ENCODE assay signal across 20 cellular contexts in the genomic region with DNA sequence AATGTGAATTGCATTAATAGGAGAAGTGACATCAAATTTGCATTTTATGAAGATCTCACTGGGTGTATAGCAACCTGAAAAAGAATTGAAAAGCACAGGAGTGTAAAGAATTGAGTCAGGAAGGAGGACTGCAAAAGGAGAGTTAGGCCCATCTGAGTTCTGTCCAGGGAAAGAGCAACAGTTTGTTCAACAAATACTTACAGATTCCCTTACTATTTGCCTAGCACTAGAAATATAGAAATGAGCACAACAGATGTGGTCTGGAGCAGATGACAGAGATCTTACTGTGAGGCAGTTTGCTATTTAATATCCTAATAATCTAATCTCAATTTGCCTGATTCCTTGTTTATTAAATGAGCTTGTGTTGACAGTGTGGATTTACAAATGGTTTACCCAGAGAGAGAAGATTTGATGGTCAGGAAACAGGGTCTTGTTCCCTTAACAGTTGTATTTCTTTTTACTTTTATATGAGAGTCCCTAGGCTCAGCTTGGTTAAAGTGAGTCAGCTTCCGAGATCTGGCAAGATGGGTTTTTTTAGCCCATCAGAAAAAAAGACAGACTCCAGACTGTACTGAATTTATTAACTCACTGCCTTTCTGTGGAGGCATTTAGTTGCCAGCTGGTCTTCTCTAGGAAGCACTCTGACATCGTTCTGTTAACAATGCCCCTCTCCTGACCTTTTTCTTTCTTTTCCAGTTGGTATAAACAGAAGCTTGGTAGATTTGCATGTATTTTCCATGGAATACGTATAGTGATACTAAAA.
DNase-seq lines count a peak whose midpoint lies in the region; ATAC-seq, FAIRE-seq and TF ChIP-seq lines count a peak whose summit lies in the region.
"Had no signal": no experiment of that assay in that cellular context is flagged by ENCODE, and none has a peak within 500 bp of the region (broad histone marks: within the 10 kb centered on the region; RNA-seq: fewer than 3 reads in every experiment).

No MANE protein-coding gene starts in this region.

- POLR2A ChIA-PET in HepG2 (lab: Yijun Ruan, JAX) = interaction anchor here (1.6 to 1.7 kb wide), 2 partner anchors 8 to 40 kb away, joined by 6 read pairs; no protein-coding TSS in a partner anchor

- TF ChIP-seq POLR2A in HepG2 (IDR thresholded peaks at IDR 0.05; ENCODE audit: insufficient read depth in 1 of 2, low read depth in 2 of 2, low read length in 2 of 2) = no peak
- no peak for TF ChIP-seq POLR2A in right lobe of liver (IDR thresholded peaks at IDR 0.05)
- TF ChIP-seq POLR2A in esophagus muscularis mucosa (IDR thresholded peaks at IDR 0.05; ENCODE audit: low read depth) = no peak
- TF ChIP-seq POLR2A in esophagus squamous epithelium (IDR thresholded peaks at IDR 0.05) = no peak

- no peak for TF ChIP-seq RAD21 in HepG2 (CRISPR knock-in tag; IDR thresholded peaks at IDR 0.05)

- TF ChIP-seq CTCF in HepG2 (CRISPR knock-in tag; IDR thresholded peaks at IDR 0.05) = no peak
- no peak for TF ChIP-seq CTCF in right lobe of liver (IDR thresholded peaks at IDR 0.05)
- no peak for TF ChIP-seq CTCF in fibroblast of pulmonary artery (IDR thresholded peaks at IDR 0.05; ENCODE audit: low read length, missing control alignments)
- TF ChIP-seq CTCF in esophagus muscularis mucosa (IDR thresholded peaks at IDR 0.05) = no peak
- no peak for TF ChIP-seq CTCF in esophagus squamous epithelium (IDR thresholded peaks at IDR 0.05)

- CTCF ChIA-PET in HepG2 (lab: Yijun Ruan, JAX; ENCODE audit: low intra/inter-chr PET ratio, low total read pairs) = no interaction called here

- no peak for TF ChIP-seq EP300 in HepG2 (IDR thresholded peaks at IDR 0.05; ENCODE audit: low read depth in 2 of 2, low read length in 2 of 2)
- TF ChIP-seq EP300 in HepG2 (CRISPR knock-in tag; IDR thresholded peaks at IDR 0.05; ENCODE audit: borderline replicate concordance) = no peak
- TF ChIP-seq EP300 in esophagus muscularis mucosa (IDR thresholded peaks at IDR 0.05) = no peak

- no peak overlapping the region for H3K9ac ChIP-seq in HepG2 (ENCODE audit: insufficient read depth, low read depth, low read length)

- intact Hi-C loops in HepG2 (cut with micrococcal nuclease; ENCODE audit: unreplicated experiment) = no loop called here
- intact Hi-C loops in right lobe of liver (cut with DNase I) = no loop called here
- intact Hi-C loops in esophagus muscularis mucosa (cut with DNase I) = no loop called here
- intact Hi-C loops in esophagus squamous epithelium (cut with DNase I) = no loop called here

- H3K27me3 ChIP-seq in HepG2 (ENCODE audit: control insufficient read depth in 1 of 2, insufficient read depth in 2 of 2, low read length in 2 of 2) (no peaks in the 10 kb centered on the region), right lobe of liver (no peaks in the 10 kb centered on the region), esophagus muscularis mucosa (no peaks in the 10 kb centered on the region), esophagus squamous epithelium (no peaks in the 10 kb centered on the region)

- H3K9me3 ChIP-seq in HepG2 (ENCODE audit: low read length) = peaks cover 7% of the 10 kb centered on the region
- H3K9me3 ChIP-seq in right lobe of liver = no peaks in the 10 kb centered on the region
- H3K9me3 ChIP-seq in esophagus muscularis mucosa = peaks cover 0 to 6% (median 0%) of the 10 kb centered on the region in 4 donors
- no peaks in the 10 kb centered on the region for H3K9me3 ChIP-seq in esophagus squamous epithelium

- no peaks in the 10 kb centered on the region for H4K20me1 ChIP-seq in HepG2 (ENCODE audit: insufficient read depth, low read length)

- H3K36me3 ChIP-seq in HepG2 (replicated peaks in 1 of 2; ENCODE audit: control insufficient read depth in 1 of 2, insufficient read depth in 2 of 2, low read length in 2 of 2) = no peaks in the 10 kb centered on the region
- no peaks in the 10 kb centered on the region for H3K36me3 ChIP-seq in right lobe of liver
- H3K36me3 ChIP-seq in esophagus muscularis mucosa = no peaks in the 10 kb centered on the region
- no peaks in the 10 kb centered on the region for H3K36me3 ChIP-seq in esophagus squamous epithelium

- ATAC-seq in HepG2 (peak; percentile 64), right lobe of liver (no peak), HG03469 (IDR thresholded peaks at IDR 0.05; ENCODE audit: unreplicated experiment) (no peak)

- FAIRE-seq in HepG2 (lab: Jason Lieb, UNC) = no peak
- FAIRE-seq: GM12892, RCC 7860 had no signal

- H3K4me1 ChIP-seq in HepG2 (ENCODE audit: insufficient read depth, low read length) (peaks cover 12% of the 10 kb centered on the region), right lobe of liver (peaks cover 0 to 6% (median 0%) of the 10 kb centered on the region in 4 donors), esophagus muscularis mucosa (no peaks in the 10 kb centered on the region), esophagus squamous epithelium (no peaks in the 10 kb centered on the region)

- H3K4me2 ChIP-seq in HepG2 (ENCODE audit: low read depth, low read length) = no peak overlapping the region

- DNase-seq in HepG2 (ENCODE audit: low spot score) (no peak), right lobe of liver (no peak), NCI-H69 (lab: John Stamatoyannopoulos, UW) (peak; percentile 16), fibroblast of pulmonary artery (ENCODE audit: low read depth) (peak; percentile 0), esophagus muscularis mucosa (ENCODE audit: extremely low spot score) (no peak), esophagus squamous epithelium (lab: John Stamatoyannopoulos, UW) (no peak)
- no peak for DNase-seq in activated T-cell treated with anti-CD3 and anti-CD28 coated beads, Interleukin-2, amount 50 U/mL, for 48 hours
- DNase-seq: activated CD4-positive, alpha-beta T cell treated with anti-CD3 and anti-CD28 coated beads, Interleukin-2, amount 10 ng/mL, durations not matched to agents 24 days and 14 days; aorta; cerebellar nuclear complex; effector CD4-positive, alpha-beta T cell; mammary epithelial cell; MM.1S; naive B cell; NCI-H1436; NCI-H2227 treated with DMSO at 0.1 percent for 48 hours; trophoblast cell had no signal

- no peaks in the 10 kb centered on the region for H3K79me2 ChIP-seq in HepG2 (ENCODE audit: insufficient read depth, low read length)

- no peak overlapping the region for H2AFZ ChIP-seq in HepG2 (ENCODE audit: low read length)

- WGBS in HepG2 (ENCODE audit: low lambda C conversion rate) = 96% methylated on average over 3 of the region's 3 CpGs
- WGBS in right lobe of liver (ENCODE audit: insufficient coverage, low coverage, low lambda C conversion rate, missing lambda C conversion rate) = 57% methylated on average over 3 of the region's 3 CpGs
- WGBS in esophagus muscularis mucosa = 38% methylated on average over 3 of the region's 3 CpGs
- WGBS in esophagus squamous epithelium, 2 donors = 51 to 60% methylated on average over 3 of the region's 3 CpGs

- no peak overlapping the region for H3K4me3 ChIP-seq in HepG2 (replicated peaks in 1 of 3; ENCODE audit: insufficient read depth in 1 of 3, low read depth in 2 of 3, low read length in 3 of 3)
- H3K4me3 ChIP-seq in right lobe of liver = no peak overlapping the region
- H3K4me3 ChIP-seq in fibroblast of pulmonary artery (replicated peaks; ENCODE audit: low read depth, low read length) = no peak overlapping the region
- H3K4me3 ChIP-seq in esophagus muscularis mucosa = no peak overlapping the region
- no peak overlapping the region for H3K4me3 ChIP-seq in esophagus squamous epithelium

- no TSS peak for BruUV-seq in HepG2 (replicated peaks; lab: Mats Ljungman, UMichigan)

- in situ Hi-C loops in HepG2 (cut with HindIII; ENCODE audit: extremely low pct_ligation_motif_present, low pct_unique_long_range_greater_than_20kb) = loop anchor here (25.0 kb wide), 1 partner anchor 1963 kb away; no protein-coding TSS in a partner anchor

- no peak overlapping the region for H3K27ac ChIP-seq in HepG2 (ENCODE audit: extremely low read length, insufficient read depth, low read length)
- H3K27ac ChIP-seq in right lobe of liver = no peak overlapping the region
- no peak overlapping the region for H3K27ac ChIP-seq in esophagus muscularis mucosa (replicated peaks in 1 of 4)
- H3K27ac ChIP-seq in esophagus squamous epithelium = no peak overlapping the region

TF ChIP-seq in HepG2, 621 proteins besides CTCF, POLR2A, EP300 and RAD21 (continues in another document):
- TF ChIP-seq ZNF562 (CRISPR knock-in tag; IDR thresholded peaks at IDR 0.05; ENCODE audit: borderline replicate concordance) (no peak), RORA (CRISPR knock-in tag; IDR thresholded peaks at IDR 0.05) (0 out of 2 replicates have a peak, but pooled peaks have one; percentile 58), ZNF563 (CRISPR knock-in tag; IDR thresholded peaks at IDR 0.05) (no peak)
- TF ChIP-seq, protein P1, sequence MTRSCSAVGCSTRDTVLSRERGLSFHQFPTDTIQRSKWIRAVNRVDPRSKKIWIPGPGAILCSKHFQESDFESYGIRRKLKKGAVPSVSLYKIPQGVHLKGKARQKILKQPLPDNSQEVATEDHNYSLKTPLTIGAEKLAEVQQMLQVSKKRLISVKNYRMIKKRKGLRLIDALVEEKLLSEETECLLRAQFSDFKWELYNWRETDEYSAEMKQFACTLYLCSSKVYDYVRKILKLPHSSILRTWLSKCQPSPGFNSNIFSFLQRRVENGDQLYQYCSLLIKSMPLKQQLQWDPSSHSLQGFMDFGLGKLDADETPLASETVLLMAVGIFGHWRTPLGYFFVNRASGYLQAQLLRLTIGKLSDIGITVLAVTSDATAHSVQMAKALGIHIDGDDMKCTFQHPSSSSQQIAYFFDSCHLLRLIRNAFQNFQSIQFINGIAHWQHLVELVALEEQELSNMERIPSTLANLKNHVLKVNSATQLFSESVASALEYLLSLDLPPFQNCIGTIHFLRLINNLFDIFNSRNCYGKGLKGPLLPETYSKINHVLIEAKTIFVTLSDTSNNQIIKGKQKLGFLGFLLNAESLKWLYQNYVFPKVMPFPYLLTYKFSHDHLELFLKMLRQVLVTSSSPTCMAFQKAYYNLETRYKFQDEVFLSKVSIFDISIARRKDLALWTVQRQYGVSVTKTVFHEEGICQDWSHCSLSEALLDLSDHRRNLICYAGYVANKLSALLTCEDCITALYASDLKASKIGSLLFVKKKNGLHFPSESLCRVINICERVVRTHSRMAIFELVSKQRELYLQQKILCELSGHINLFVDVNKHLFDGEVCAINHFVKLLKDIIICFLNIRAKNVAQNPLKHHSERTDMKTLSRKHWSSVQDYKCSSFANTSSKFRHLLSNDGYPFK (CRISPR knock-in tag; IDR thresholded peaks at IDR 0.05; ENCODE audit: borderline replicate concordance) = no peak

Comparison
In these comparisons a context has a peak if more than half of its experiments do, and no peak if none do; other contexts are left out.
1. DNase-seq: peak in NCI-H69 (single experiment) and fibroblast of pulmonary artery (single experiment); none in HepG2 (single experiment), right lobe of liver (0 of 3), esophagus muscularis mucosa (single experiment), activated T-cell treated with anti-CD3 and anti-CD28 coated beads, Interleukin-2, amount 50 U/mL, for 48 hours (0 of 2) and esophagus squamous epithelium (single experiment).